11 cellular contexts compared by ENCODE assay signal in genomic region chr10:1044964-1045363, GRCh38. TPM values are rescaled to one million over a fixed set of nuclear protein-coding genes. Genes with fewer than 3 reads are reported as not detected.
A peak's percentile ranks its signal among the peaks of the same experiment; 100 is the strongest.
DNase-seq lines count a peak whose midpoint lies in the region; ATAC-seq, FAIRE-seq and TF ChIP-seq lines count a peak whose summit lies in the region.
"Had no signal": no experiment of that assay in that cellular context is flagged by ENCODE, and none has a peak within 500 bp of the region (broad histone marks: within the 10 kb centered on the region; RNA-seq: fewer than 3 reads in every experiment).

No MANE protein-coding gene starts in this region.

- peak overlapping the region; percentile 73 for H3K4me2 ChIP-seq in HepG2 (ENCODE audit: low read depth, low read length)

- peaks cover 52% of the 10 kb centered on the region for H4K20me1 ChIP-seq in HepG2 (ENCODE audit: insufficient read depth, low read length)

- H3K36me3 ChIP-seq in HepG2 (replicated peaks in 1 of 2; ENCODE audit: control insufficient read depth in 1 of 2, insufficient read depth in 2 of 2, low read length in 2 of 2) (peaks cover 7 to 30% of the 10 kb centered on the region in 2 experiments), right lobe of liver (peaks cover 0 to 36% (median 20%) of the 10 kb centered on the region in 4 donors), adrenal gland (replicated peaks in 1 of 2) (peaks cover 0 to 37% of the 10 kb centered on the region in 2 donors)

- peaks cover 0 to 3% (median 0%) of the 10 kb centered on the region in 7 donors for H3K9me3 Mint-ChIP-seq in naive B cell

- in situ Hi-C loops in HepG2 (cut with HindIII; ENCODE audit: extremely low pct_ligation_motif_present, low pct_unique_long_range_greater_than_20kb) = no loop called here

- H3K27me3 Mint-ChIP-seq in naive B cell = no peaks in the 10 kb centered on the region

- TF ChIP-seq CTCF in HepG2 (CRISPR knock-in tag; IDR thresholded peaks at IDR 0.05) = no peak
- no peak for TF ChIP-seq CTCF in right lobe of liver (IDR thresholded peaks at IDR 0.05)
- TF ChIP-seq CTCF in adrenal gland (IDR thresholded peaks at IDR 0.05) = no peak

- H3K9me3 ChIP-seq in HepG2 (ENCODE audit: low read length) (no peaks in the 10 kb centered on the region), right lobe of liver (no peaks in the 10 kb centered on the region), adrenal gland (replicated peaks in 1 of 3) (no peaks in the 10 kb centered on the region)

- 78% methylated on average over 4 of the region's 4 CpGs for WGBS in HepG2 (ENCODE audit: low lambda C conversion rate)
- WGBS in right lobe of liver (ENCODE audit: insufficient coverage, low coverage, low lambda C conversion rate, missing lambda C conversion rate) = 57% methylated on average over 4 of the region's 4 CpGs
- WGBS in adrenal gland, 4 donors = 54 to 68% (median 63%) methylated on average over 4 of the region's 4 CpGs

- H3K9ac ChIP-seq in HepG2 (ENCODE audit: insufficient read depth, low read depth, low read length) = no peak overlapping the region

- TF ChIP-seq RAD21 in HepG2 (CRISPR knock-in tag; IDR thresholded peaks at IDR 0.05) = no peak

- BruUV-seq in HepG2 (replicated peaks; lab: Mats Ljungman, UMichigan) = TSS peak; percentile 26

- H3K4me3 ChIP-seq in HepG2 (replicated peaks in 1 of 3; ENCODE audit: insufficient read depth in 1 of 3, low read depth in 2 of 3, low read length in 3 of 3) (peak overlapping the region in 1 of 3 experiments; percentile 63; a peak in 1 of 6 replicates), right lobe of liver (no peak overlapping the region), adrenal gland (no peak overlapping the region)

- H3K27ac ChIP-seq in HepG2 (ENCODE audit: extremely low read length, insufficient read depth, low read length) (no peak overlapping the region), right lobe of liver (peak overlapping the region in 1 of 3 donors; percentile 54), adrenal gland (peak overlapping the region; percentile 42 to 81 (median 63))

- DNase-seq in HepG2 (ENCODE audit: low spot score) = no peak
- no peak for DNase-seq in right lobe of liver
- no peak for DNase-seq in adrenal gland
- no peak for DNase-seq in naive B cell
- DNase-seq in NCI-H526 (lab: John Stamatoyannopoulos, UW) = no peak
- DNase-seq in dedifferentiated amniotic fluid mesenchymal stem cell (ENCODE audit: extremely low spot score) = no peak
- DNase-seq in NCI-H1092 treated with DMSO at 0.1 percent for 48 hours (lab: John Stamatoyannopoulos, UW) = no peak
- DNase-seq: activated gamma-delta T cell, COR-L47, H7 had no signal

- intact Hi-C loops in HepG2 (cut with micrococcal nuclease; ENCODE audit: unreplicated experiment) = loop anchor here (5.0 kb wide), 1 partner anchor 58 kb away; the partner anchor contains the start of gene GTPBP4
- intact Hi-C loops in right lobe of liver (cut with DNase I) = no loop called here
- intact Hi-C loops in adrenal gland (cut with DNase I) = no loop called here

- H2AFZ ChIP-seq in HepG2 (ENCODE audit: low read length) = no peak overlapping the region

- H3K4me1 Mint-ChIP-seq in naive B cell = peaks cover 36 to 53% (median 50%) of the 10 kb centered on the region in 3 donors

- peaks cover 51% of the 10 kb centered on the region for H3K79me2 ChIP-seq in HepG2 (ENCODE audit: insufficient read depth, low read length)

- CTCF ChIA-PET in HepG2 (lab: Yijun Ruan, JAX; ENCODE audit: low intra/inter-chr PET ratio, low total read pairs) = no interaction called here

- FAIRE-seq in HepG2 (lab: Jason Lieb, UNC) = no peak

- ATAC-seq in HepG2 (no peak), right lobe of liver (no peak), naive B cell (ENCODE audit: low read depth in 2 of 2) (no peak), HG02610 (IDR thresholded peaks at IDR 0.05; ENCODE audit: unreplicated experiment) (no peak)

- POLR2A ChIA-PET in HepG2 (lab: Yijun Ruan, JAX) = no interaction called here

- no peaks in the 10 kb centered on the region; a peak in 1 of 5 replicates for H3K27me3 ChIP-seq in HepG2 (ENCODE audit: control insufficient read depth in 1 of 2, insufficient read depth in 2 of 2, low read length in 2 of 2)
- H3K27me3 ChIP-seq in right lobe of liver = no peaks in the 10 kb centered on the region
- no peaks in the 10 kb centered on the region for H3K27me3 ChIP-seq in adrenal gland

- peak overlapping the region; percentile 92 to 99 (median 98) for H3K27ac Mint-ChIP-seq in naive B cell

- no peak for TF ChIP-seq POLR2A in HepG2 (IDR thresholded peaks at IDR 0.05; ENCODE audit: insufficient read depth in 1 of 2, low read depth in 2 of 2, low read length in 2 of 2)
- no peak for TF ChIP-seq POLR2A in right lobe of liver (IDR thresholded peaks at IDR 0.05)
- no peak for TF ChIP-seq POLR2A in adrenal gland (IDR thresholded peaks at IDR 0.05)

- peak overlapping the region; percentile 15 to 93 (median 55) for H3K4me3 Mint-ChIP-seq in naive B cell

- H3K36me3 Mint-ChIP-seq in naive B cell = peaks cover 0 to 13% of the 10 kb centered on the region in 2 donors

- H3K4me1 ChIP-seq in HepG2 (ENCODE audit: insufficient read depth, low read length) (peaks cover 33% of the 10 kb centered on the region), right lobe of liver (peaks cover 0 to 19% (median 2%) of the 10 kb centered on the region in 4 donors), adrenal gland (replicated peaks in 1 of 2) (peaks cover 12 to 34% of the 10 kb centered on the region in 2 donors)

- TF ChIP-seq EP300 in HepG2 (IDR thresholded peaks at IDR 0.05; ENCODE audit: low read depth in 2 of 2, low read length in 2 of 2) (no peak), HepG2 (CRISPR knock-in tag; IDR thresholded peaks at IDR 0.05; ENCODE audit: borderline replicate concordance) (no peak)

RNA-seq across cellular contexts. Expression of gene IDI1, which starts 4.0 kb away (rescaled TPM):
- total RNA-seq in HepG2 (2016; rRNA removed; fragmentation: Illumina TruSeq; extraction: Trizol) = 145 and 247 TPM in 2 replicates
- total RNA-seq in HepG2 (2016; cell fraction: cytosol; rRNA removed; fragmentation: Illumina TruSeq; extraction: Trizol; ENCODE audit: low read depth) = 30.6 and 36.4 TPM in 2 replicates
- 151 and 249 TPM in 2 replicates for total RNA-seq in HepG2 (2016; cell fraction: insoluble cytoplasmic fraction; rRNA removed; fragmentation: Illumina TruSeq; extraction: Trizol)
- 51.4 and 56.7 TPM in 2 replicates for total RNA-seq in HepG2 (2016; cell fraction: membrane; rRNA removed; fragmentation: Illumina TruSeq; extraction: Trizol)
- total RNA-seq in HepG2 (2016; cell fraction: nucleus; rRNA removed; fragmentation: Illumina TruSeq; extraction: Trizol) = 95.7 and 98.8 TPM in 2 replicates
- 44.4 and 56.6 TPM in 2 replicates for polyA plus RNA-seq in HepG2 (2011; rRNA removed)
- 17.6 and 37.3 TPM in 2 replicates for polyA plus RNA-seq in HepG2 (2011; cell fraction: cytosol; rRNA removed)
- 43.0 and 68.2 TPM in 2 replicates for polyA plus RNA-seq in HepG2 (2011; cell fraction: nucleus; rRNA removed)
- 95.0 and 101 TPM in 2 replicates for polyA plus RNA-seq in HepG2 (2012)
- 11.6 and 13.1 TPM in 2 replicates for polyA plus RNA-seq in HepG2 (2016; cell fraction: cytosol; fragmentation: Illumina TruSeq; extraction: Trizol; ENCODE audit: low read depth)
- 253 and 286 TPM in 2 replicates for polyA plus RNA-seq in HepG2 (2016; cell fraction: insoluble cytoplasmic fraction; fragmentation: Illumina TruSeq; extraction: Trizol; ENCODE audit: low read depth)
- polyA plus RNA-seq in HepG2 (2016; cell fraction: membrane; fragmentation: Illumina TruSeq; extraction: Trizol; ENCODE audit: low read depth) = 34.8 and 35.9 TPM in 2 replicates
- 142 and 155 TPM in 2 replicates for polyA plus RNA-seq in HepG2 (2016; cell fraction: nucleus; fragmentation: Illumina TruSeq; extraction: Trizol; ENCODE audit: insufficient read depth, low read depth)
- 13.6 and 22.4 TPM in 2 replicates for polyA minus RNA-seq in HepG2 (2011; rRNA and poly(A)+ RNA removed; ENCODE audit: low replicate concordance)
- polyA minus RNA-seq in HepG2 (2011; cell fraction: cytosol; rRNA and poly(A)+ RNA removed) = 13.5 and 22.8 TPM in 2 replicates
- polyA minus RNA-seq in HepG2 (2011; cell fraction: nucleus; rRNA and poly(A)+ RNA removed) = 43.5 and 60.7 TPM in 2 replicates
- total RNA-seq in right lobe of liver = 10 to 100 TPM; 14.7 to 79.7 (median 28.4) TPM
- total RNA-seq in adrenal gland = 100 to 1,000 TPM in 1 of 8 donors, 10 to 100 TPM in 7; 30.1 to 330 (median 49.7) TPM
- 100 to 1,000 TPM in 1 of 3 donors, 10 to 100 TPM in 2; 20.4 to 789 (median 26.2) TPM for polyA plus RNA-seq in adrenal gland
- 10 to 100 TPM; 71.1 to 82.0 (median 74.5) TPM for polyA plus RNA-seq in naive B cell (ENCODE audit: low read depth in 6 of 6)

RNA-seq across cellular contexts. Expression of gene WDR37, which starts 11.2 kb away (rescaled TPM):
- 5.4 and 5.9 TPM in 2 replicates for total RNA-seq in HepG2 (2016; rRNA removed; fragmentation: Illumina TruSeq; extraction: Trizol)
- 14.4 and 16.4 TPM in 2 replicates for total RNA-seq in HepG2 (2016; cell fraction: cytosol; rRNA removed; fragmentation: Illumina TruSeq; extraction: Trizol; ENCODE audit: low read depth)
- 4.7 and 6.1 TPM in 2 replicates for total RNA-seq in HepG2 (2016; cell fraction: insoluble cytoplasmic fraction; rRNA removed; fragmentation: Illumina TruSeq; extraction: Trizol)
- 8.1 and 8.5 TPM in 2 replicates for total RNA-seq in HepG2 (2016; cell fraction: membrane; rRNA removed; fragmentation: Illumina TruSeq; extraction: Trizol)
- 7.7 and 7.8 TPM in 2 replicates for total RNA-seq in HepG2 (2016; cell fraction: nucleus; rRNA removed; fragmentation: Illumina TruSeq; extraction: Trizol)
- 7.5 and 8.6 TPM in 2 replicates for polyA plus RNA-seq in HepG2 (2011; rRNA removed)
- polyA plus RNA-seq in HepG2 (2011; cell fraction: cytosol; rRNA removed) = 5.3 TPM in 2 replicates
- 19.8 and 22.5 TPM in 2 replicates for polyA plus RNA-seq in HepG2 (2011; cell fraction: nucleus; rRNA removed)
- 6.1 and 6.9 TPM in 2 replicates for polyA plus RNA-seq in HepG2 (2012)
- polyA plus RNA-seq in HepG2 (2016; cell fraction: cytosol; fragmentation: Illumina TruSeq; extraction: Trizol; ENCODE audit: low read depth) = 0.37 and 0.41 TPM in 2 replicates
- 4.6 and 5.8 TPM in 2 replicates for polyA plus RNA-seq in HepG2 (2016; cell fraction: insoluble cytoplasmic fraction; fragmentation: Illumina TruSeq; extraction: Trizol; ENCODE audit: low read depth)
- 1.1 and 1.2 TPM in 2 replicates for polyA plus RNA-seq in HepG2 (2016; cell fraction: membrane; fragmentation: Illumina TruSeq; extraction: Trizol; ENCODE audit: low read depth)
- 16.0 TPM in 2 replicates for polyA plus RNA-seq in HepG2 (2016; cell fraction: nucleus; fragmentation: Illumina TruSeq; extraction: Trizol; ENCODE audit: insufficient read depth, low read depth)
- polyA minus RNA-seq in HepG2 (2011; rRNA and poly(A)+ RNA removed; ENCODE audit: low replicate concordance) = 39.9 and 41.7 TPM in 2 replicates
- polyA minus RNA-seq in HepG2 (2011; cell fraction: cytosol; rRNA and poly(A)+ RNA removed) = 7.3 and 13.4 TPM in 2 replicates
- polyA minus RNA-seq in HepG2 (2011; cell fraction: nucleus; rRNA and poly(A)+ RNA removed) = 16.2 and 17.1 TPM in 2 replicates
- total RNA-seq in right lobe of liver = 1 to 10 TPM; 5.8 to 9.7 (median 8.3) TPM
- 10 to 100 TPM; 20.6 to 32.7 (median 25.3) TPM for total RNA-seq in adrenal gland
- 10 to 100 TPM; 15.8 to 23.6 (median 18.4) TPM for polyA plus RNA-seq in adrenal gland
- polyA plus RNA-seq in naive B cell (ENCODE audit: low read depth in 6 of 6) = 10 to 100 TPM in 5 of 6 donors, 1 to 10 TPM in 1; 7.9 to 14.9 (median 11.5) TPM

RNA-seq across cellular contexts. Expression of gene IDI2, which starts 19.3 kb away (rescaled TPM):
- total RNA-seq in HepG2 (2016; rRNA removed; fragmentation: Illumina TruSeq; extraction: Trizol) (not detected in 2 replicates), right lobe of liver (not detected), adrenal gland (under 1 TPM in 1 of 8 donors, not detected in 7; 0.28 TPM)
- not detected in 2 replicates for total RNA-seq in HepG2 (2016; cell fraction: cytosol; rRNA removed; fragmentation: Illumina TruSeq; extraction: Trizol; ENCODE audit: low read depth)
- total RNA-seq in HepG2 (2016; cell fraction: insoluble cytoplasmic fraction; rRNA removed; fragmentation: Illumina TruSeq; extraction: Trizol) = not detected in 2 replicates
- total RNA-seq in HepG2 (2016; cell fraction: membrane; rRNA removed; fragmentation: Illumina TruSeq; extraction: Trizol) = not detected in 2 replicates
- not detected in 2 replicates for total RNA-seq in HepG2 (2016; cell fraction: nucleus; rRNA removed; fragmentation: Illumina TruSeq; extraction: Trizol)
- polyA plus RNA-seq in HepG2 (2011; rRNA removed) (not detected in 2 replicates), adrenal gland (under 1 TPM in 1 of 3 donors, not detected in 2; 0.07 TPM), naive B cell (ENCODE audit: low read depth in 6 of 6) (not detected)
- not detected in 2 replicates for polyA plus RNA-seq in HepG2 (2011; cell fraction: cytosol; rRNA removed)
- not detected in 2 replicates for polyA plus RNA-seq in HepG2 (2011; cell fraction: nucleus; rRNA removed)
- polyA plus RNA-seq in HepG2 (2012) = not detected in 2 replicates
- polyA plus RNA-seq in HepG2 (2016; cell fraction: cytosol; fragmentation: Illumina TruSeq; extraction: Trizol; ENCODE audit: low read depth) = not detected in 2 replicates
- polyA plus RNA-seq in HepG2 (2016; cell fraction: insoluble cytoplasmic fraction; fragmentation: Illumina TruSeq; extraction: Trizol; ENCODE audit: low read depth) = not detected in 2 replicates
- not detected in 2 replicates for polyA plus RNA-seq in HepG2 (2016; cell fraction: membrane; fragmentation: Illumina TruSeq; extraction: Trizol; ENCODE audit: low read depth)
- not detected in 2 replicates for polyA plus RNA-seq in HepG2 (2016; cell fraction: nucleus; fragmentation: Illumina TruSeq; extraction: Trizol; ENCODE audit: insufficient read depth, low read depth)
- not detected in 2 replicates for polyA minus RNA-seq in HepG2 (2011; rRNA and poly(A)+ RNA removed; ENCODE audit: low replicate concordance)
- not detected in 2 replicates for polyA minus RNA-seq in HepG2 (2011; cell fraction: cytosol; rRNA and poly(A)+ RNA removed)
- polyA minus RNA-seq in HepG2 (2011; cell fraction: nucleus; rRNA and poly(A)+ RNA removed) = not detected in 2 replicates
- total RNA-seq: H7 had no signal

RNA-seq across cellular contexts. Expression of gene GTPBP4, which starts 56.7 kb away (rescaled TPM):
- total RNA-seq in HepG2 (2016; rRNA removed; fragmentation: Illumina TruSeq; extraction: Trizol) (85.5 and 101 TPM in 2 replicates), right lobe of liver (10 to 100 TPM in 5 of 6 experiments, 1 to 10 TPM in 1; 6.6 to 18.6 (median 15.4) TPM), adrenal gland (100 to 1,000 TPM in 1 of 8 donors, 10 to 100 TPM in 7; 15.2 to 134 (median 29.9) TPM)
- total RNA-seq in HepG2 (2016; cell fraction: cytosol; rRNA removed; fragmentation: Illumina TruSeq; extraction: Trizol; ENCODE audit: low read depth) = 9.2 and 10.8 TPM in 2 replicates
- 73.1 and 98.3 TPM in 2 replicates for total RNA-seq in HepG2 (2016; cell fraction: insoluble cytoplasmic fraction; rRNA removed; fragmentation: Illumina TruSeq; extraction: Trizol)
- 17.2 and 23.2 TPM in 2 replicates for total RNA-seq in HepG2 (2016; cell fraction: membrane; rRNA removed; fragmentation: Illumina TruSeq; extraction: Trizol)
- total RNA-seq in HepG2 (2016; cell fraction: nucleus; rRNA removed; fragmentation: Illumina TruSeq; extraction: Trizol) = 61.0 and 70.2 TPM in 2 replicates
- polyA plus RNA-seq in HepG2 (2011; rRNA removed) (20.1 and 24.1 TPM in 2 replicates), adrenal gland (100 to 1,000 TPM in 1 of 3 donors, 10 to 100 TPM in 2; 25.9 to 196 (median 33.8) TPM), naive B cell (ENCODE audit: low read depth in 6 of 6) (10 to 100 TPM; 17.6 to 24.7 (median 22.0) TPM)
- polyA plus RNA-seq in HepG2 (2011; cell fraction: cytosol; rRNA removed) = 9.2 and 11.6 TPM in 2 replicates
- 31.1 and 31.6 TPM in 2 replicates for polyA plus RNA-seq in HepG2 (2011; cell fraction: nucleus; rRNA removed)
- 37.7 and 40.3 TPM in 2 replicates for polyA plus RNA-seq in HepG2 (2012)
- 3.6 and 4.3 TPM in 2 replicates for polyA plus RNA-seq in HepG2 (2016; cell fraction: cytosol; fragmentation: Illumina TruSeq; extraction: Trizol; ENCODE audit: low read depth)
- 116 and 119 TPM in 2 replicates for polyA plus RNA-seq in HepG2 (2016; cell fraction: insoluble cytoplasmic fraction; fragmentation: Illumina TruSeq; extraction: Trizol; ENCODE audit: low read depth)
- 8.8 and 12.3 TPM in 2 replicates for polyA plus RNA-seq in HepG2 (2016; cell fraction: membrane; fragmentation: Illumina TruSeq; extraction: Trizol; ENCODE audit: low read depth)
- polyA plus RNA-seq in HepG2 (2016; cell fraction: nucleus; fragmentation: Illumina TruSeq; extraction: Trizol; ENCODE audit: insufficient read depth, low read depth) = 109 and 116 TPM in 2 replicates
- polyA minus RNA-seq in HepG2 (2011; rRNA and poly(A)+ RNA removed; ENCODE audit: low replicate concordance) = 35.4 and 59.3 TPM in 2 replicates
- 14.2 and 15.8 TPM in 2 replicates for polyA minus RNA-seq in HepG2 (2011; cell fraction: cytosol; rRNA and poly(A)+ RNA removed)
- 62.8 and 65.3 TPM in 2 replicates for polyA minus RNA-seq in HepG2 (2011; cell fraction: nucleus; rRNA and poly(A)+ RNA removed)
